8 cellular contexts compared by ENCODE assay signal in the genomic region with DNA sequence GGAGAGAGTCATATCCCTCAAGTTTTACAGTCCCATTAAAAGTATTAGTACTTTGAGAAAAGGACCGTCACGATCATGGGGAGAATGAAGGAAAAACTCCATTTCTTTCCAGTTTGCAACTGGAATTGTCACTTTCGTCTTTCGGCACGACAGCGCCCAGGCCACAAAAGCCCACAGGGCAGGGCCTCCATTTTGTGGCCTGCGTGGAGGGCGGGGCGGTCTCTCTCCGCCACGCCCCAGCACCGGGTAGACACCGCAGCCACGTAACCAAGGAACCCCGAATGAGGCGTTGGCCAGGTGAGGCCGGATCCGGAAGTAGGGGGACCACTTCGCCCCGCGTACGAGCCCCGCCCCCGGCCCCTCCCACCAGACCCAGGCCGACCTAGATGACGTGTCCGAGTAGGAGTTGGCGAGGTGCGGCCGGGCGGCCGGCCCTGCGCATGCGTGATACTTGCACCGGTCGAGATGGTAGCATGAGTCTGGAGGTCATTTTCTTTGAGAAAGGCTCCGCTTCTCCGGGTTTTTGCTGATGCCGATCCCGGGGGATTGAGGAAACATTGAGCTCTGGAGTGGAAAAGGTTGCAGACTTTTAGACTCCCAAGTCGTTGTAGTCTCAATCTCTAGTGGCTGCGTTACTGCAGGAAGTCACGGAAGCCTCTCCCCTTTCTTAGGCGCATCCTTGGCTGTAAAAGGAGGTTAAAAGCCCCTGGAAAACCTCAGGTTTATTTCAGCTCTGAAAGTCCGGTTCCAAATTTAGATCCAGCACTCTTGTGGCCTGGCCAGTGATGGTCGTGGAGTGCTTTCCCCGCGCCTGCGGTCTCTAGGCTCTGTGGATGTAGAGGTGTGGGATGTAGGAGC. TPM values are rescaled to one million over a fixed set of nuclear protein-coding genes. Genes with fewer than 3 reads are reported as not detected.
DNase-seq lines count a peak whose midpoint lies in the region; ATAC-seq and TF ChIP-seq lines count a peak whose summit lies in the region.

No MANE protein-coding gene starts in this region.

- CTCF ChIA-PET in A673 (lab: Charles Lee) (interaction anchor here (0.6 to 1.1 kb wide), 2 partner anchors 61 to 425 kb away, joined by 3 read pairs; no protein-coding TSS in a partner anchor), mammary epithelial cell (lab: Charles Lee; ENCODE audit: low non-redundant PET) (interaction anchor here (0.6 kb wide), 1 partner anchor 18 kb away, joined by 4 read pairs; no protein-coding TSS in a partner anchor)

- no peaks in the 10 kb centered on the region for H3K36me3 ChIP-seq in A673 (ENCODE audit: insufficient read depth, low read length, poor library complexity, severe bottlenecking)
- H3K36me3 ChIP-seq in mammary epithelial cell (ENCODE audit: insufficient read depth, low read length), result no peaks in the 10 kb centered on the region
- H3K36me3 ChIP-seq in iPS-20b (ENCODE audit: insufficient read depth, low read depth, low read length), result no peaks in the 10 kb centered on the region
- H3K36me3 ChIP-seq in skeletal muscle tissue (ENCODE audit: control insufficient read depth in 3 of 3, insufficient read depth in 3 of 3, low read length in 3 of 3), result no peaks in the 10 kb centered on the region

- peak overlapping the region; percentile 97 for H2AFZ ChIP-seq in mammary epithelial cell (ENCODE audit: low read depth, low read length)

- TF ChIP-seq CTCF in A673 (conservative IDR thresholded peaks at IDR 0.05; ENCODE audit: low read depth, low read length), result no peak
- no peak for TF ChIP-seq CTCF in VCaP (conservative IDR thresholded peaks at IDR 0.05)
- TF ChIP-seq CTCF in mammary epithelial cell (conservative IDR thresholded peaks at IDR 0.05 in 1 of 2, IDR thresholded peaks at IDR 0.05 in 1 of 2; ENCODE audit: extremely low read depth in 1 of 2, insufficient read depth in 1 of 2, low read depth in 1 of 2, low read length in 2 of 2), result no peak

- 1% methylated on average over 31 of the region's 49 CpGs for WGBS in mammary epithelial cell (ENCODE audit: low coverage, missing lambda C conversion rate)

- in situ Hi-C loops in mammary epithelial cell (cut with MboI; ENCODE audit: low sequenced_read_pairs in 2 of 2), result no loop called here

- H3K27ac ChIP-seq in A673 (ENCODE audit: low read depth, low read length, poor library complexity, severe bottlenecking) (peak overlapping the region; percentile 80), VCaP (peak overlapping the region; percentile 94), mammary epithelial cell (ENCODE audit: insufficient read depth, low read depth, low read length) (peak overlapping the region; percentile 72), iPS-20b (ENCODE audit: low read length) (peak overlapping the region; percentile 49), skeletal muscle tissue (ENCODE audit: low read depth, low read length) (peak overlapping the region; percentile 84)

- H3K4me3 ChIP-seq in A673 (ENCODE audit: low read depth, low read length, poor library complexity, severe bottlenecking) (peak overlapping the region; percentile 52), mammary epithelial cell (replicated peaks in 1 of 3; ENCODE audit: insufficient read depth in 1 of 3, low read depth in 2 of 3, low read length in 3 of 3) (peak overlapping the region; percentile 43 to 52 (median 49)), iPS-20b (ENCODE audit: low read length) (peak overlapping the region; percentile 81), skeletal muscle tissue (ENCODE audit: low read length in 3 of 3) (peak overlapping the region; percentile 74 to 95 (median 83))

- peak overlapping the region; percentile 62 for H3K9ac ChIP-seq in mammary epithelial cell (ENCODE audit: insufficient read depth, low read length)
- peak overlapping the region; percentile 85 for H3K9ac ChIP-seq in iPS-20b (ENCODE audit: low read depth, low read length)
- peak overlapping the region; percentile 87 to 93 (median 87) for H3K9ac ChIP-seq in skeletal muscle tissue (ENCODE audit: low read depth in 1 of 3, low read length in 3 of 3)

- intact Hi-C loops in A673 (cut with micrococcal nuclease; ENCODE audit: unreplicated experiment), result no loop called here
- intact Hi-C loops in mammary epithelial cell (cut with micrococcal nuclease), result loop anchor here (1.0 kb wide), 1 partner anchor 14 kb away; no protein-coding TSS in a partner anchor

- BruUV-seq in A673 (replicated peaks; lab: Mats Ljungman, UMichigan), result no TSS peak
- BruUV-seq in mammary epithelial cell (replicated peaks; lab: Mats Ljungman, UMichigan), result no TSS peak

- dilution Hi-C loops in mammary epithelial cell (cut with HindIII; ENCODE audit: low sequenced_read_pairs), result no loop called here

- H3K27me3 ChIP-seq in A673 (replicated peaks; ENCODE audit: insufficient read depth, low read depth, low read length, poor library complexity) (no peaks in the 10 kb centered on the region), mammary epithelial cell (ENCODE audit: insufficient read depth, low read length) (no peaks in the 10 kb centered on the region), iPS-20b (ENCODE audit: insufficient read depth, low read length) (no peaks in the 10 kb centered on the region), skeletal muscle tissue (ENCODE audit: control insufficient read depth in 3 of 3, insufficient read depth in 3 of 3, low read length in 3 of 3) (no peaks in the 10 kb centered on the region)

- no peaks in the 10 kb centered on the region for H3K9me3 ChIP-seq in A673 (ENCODE audit: low read depth, low read length, poor library complexity, severe bottlenecking)
- H3K9me3 ChIP-seq in mammary epithelial cell (replicated peaks; ENCODE audit: insufficient read depth, low read length), result no peaks in the 10 kb centered on the region
- H3K9me3 ChIP-seq in iPS-20b (ENCODE audit: insufficient read depth, low read depth, low read length), result no peaks in the 10 kb centered on the region; the same call in 1 of the 2 replicates
- no peaks in the 10 kb centered on the region for H3K9me3 ChIP-seq in skeletal muscle tissue (ENCODE audit: control insufficient read depth in 3 of 3, low read length in 3 of 3)

- DNase-seq in A673 (ENCODE audit: low spot score), result peak; percentile 96
- DNase-seq in NCI-H2196 (lab: John Stamatoyannopoulos, UW; ENCODE audit: unreplicated experiment), result peak; percentile 81
- DNase-seq in mammary epithelial cell, result peak; percentile 98

- peak; percentile 54 for ATAC-seq in GM18867 (IDR thresholded peaks at IDR 0.05; ENCODE audit: unreplicated experiment)
- peak; percentile 51 for ATAC-seq in HG03097 (IDR thresholded peaks at IDR 0.05; ENCODE audit: low FRiP score, unreplicated experiment)

- H3K79me2 ChIP-seq in mammary epithelial cell (ENCODE audit: insufficient read depth, low read length), result peaks cover 23% of the 10 kb centered on the region

- no peaks in the 10 kb centered on the region for H4K20me1 ChIP-seq in mammary epithelial cell (ENCODE audit: insufficient read depth, low read length)

- POLR2A ChIA-PET in A673 (lab: Charles Lee; ENCODE audit: low non-redundant PET), result no interaction called here

- H3K4me2 ChIP-seq in mammary epithelial cell (ENCODE audit: insufficient read depth, low read depth, low read length), result peak overlapping the region; percentile 87

- H3K4me1 ChIP-seq in A673 (ENCODE audit: insufficient read depth, low read length, poor library complexity, severe bottlenecking), result peaks cover 14% of the 10 kb centered on the region
- peaks cover 22% of the 10 kb centered on the region for H3K4me1 ChIP-seq in mammary epithelial cell (ENCODE audit: insufficient read depth, low read length)
- peaks cover 11% of the 10 kb centered on the region; the same call in 1 of the 2 replicates for H3K4me1 ChIP-seq in iPS-20b (ENCODE audit: insufficient read depth, low read length)
- peaks cover 23 to 46% (median 44%) of the 10 kb centered on the region in 3 donors for H3K4me1 ChIP-seq in skeletal muscle tissue (ENCODE audit: control insufficient read depth in 3 of 3, insufficient read depth in 3 of 3, low read length in 3 of 3)

RNA-seq across cellular contexts. Expression of gene TM9SF2, which starts 2.7 kb away (rescaled TPM):
- total RNA-seq in A673 (2021), result 89.8 and 96.3 TPM in 2 replicates
- total RNA-seq in mammary epithelial cell, result 100 to 1,000 TPM in 1 of 2 donors, 10 to 100 TPM in 1; 87.8 to 143 TPM
- 74.9 TPM for polyA plus RNA-seq in mammary epithelial cell
- polyA minus RNA-seq in mammary epithelial cell, result 80.6 TPM
- total RNA-seq in skeletal muscle tissue, result 116 TPM

Comparison
In these comparisons a context has a peak if more than half of its experiments do, and no peak if none do; other contexts are left out.
1. Peak in every context shown above with its lines: DNase-seq, ATAC-seq, H3K4me3 ChIP-seq and H3K27ac ChIP-seq.